In genomic region chr7:22885824-22886255, GRCh38 we compare ENCODE assay signal across 9 cellular contexts.
DNase-seq lines count a peak whose midpoint lies in the region; ATAC-seq, FAIRE-seq and TF ChIP-seq lines count a peak whose summit lies in the region.
"Had no signal": no experiment of that assay in that cellular context is flagged by ENCODE, and none has a peak within 500 bp of the region (broad histone marks: within the 10 kb centered on the region; RNA-seq: fewer than 3 reads in every experiment).

No MANE protein-coding gene starts in this region.

- H4K20me1 ChIP-seq in K562 (replicated peaks; ENCODE audit: control insufficient read depth, insufficient read depth, low read length): no peaks in the 10 kb centered on the region

- peaks cover 0 to 2% (median 0%) of the 10 kb centered on the region in 7 donors for H3K9me3 Mint-ChIP-seq in CD4-positive, CD25-positive, alpha-beta regulatory T cell
- no peaks in the 10 kb centered on the region for H3K9me3 Mint-ChIP-seq in stimulated activated naive B cell treated with anti-CD40 and anti-IgM and Interleukin-4, amounts not matched to agents 10 μg/mL and 1 μg/mL and 100 μg/mL, for 72 hours
- H3K9me3 Mint-ChIP-seq: dendritic cell treated with granulocyte-macrophage colony-stimulating factor and Interleukin-4, amounts not matched to agents 40 ng/mL and 50 ng/mL, for 4 days had no signal

- H3K4me3 ChIP-seq in CD4-positive, CD25-positive, alpha-beta regulatory T cell (ENCODE audit: low read depth, low read length): peak overlapping the region; percentile 43
- H3K4me3 ChIP-seq in SJCRH30 (no peak overlapping the region), K562 (no peak overlapping the region)

- H3K27ac Mint-ChIP-seq in CD4-positive, CD25-positive, alpha-beta regulatory T cell: peak overlapping the region; percentile 62 to 89 (median 86)
- peak overlapping the region; percentile 43 for H3K27ac Mint-ChIP-seq in stimulated activated naive B cell treated with anti-CD40 and anti-IgM and Interleukin-4, amounts not matched to agents 10 μg/mL and 1 μg/mL and 100 μg/mL, for 72 hours
- H3K27ac Mint-ChIP-seq: dendritic cell treated with granulocyte-macrophage colony-stimulating factor and Interleukin-4, amounts not matched to agents 40 ng/mL and 50 ng/mL, for 4 days had no signal

- TF ChIP-seq CTCF in K562 (IDR thresholded peaks at IDR 0.05 in 2 of 3, conservative IDR thresholded peaks at IDR 0.05 in 1 of 3; ENCODE audit: insufficient read depth in 2 of 3, low read depth in 1 of 3, low read length in 3 of 3): no peak

- H3K36me3 ChIP-seq in CD4-positive, CD25-positive, alpha-beta regulatory T cell (ENCODE audit: control insufficient read depth, insufficient read depth, low read length): no peaks in the 10 kb centered on the region
- H3K36me3 ChIP-seq in SJCRH30 (no peaks in the 10 kb centered on the region), K562 (ENCODE audit: control insufficient read depth, insufficient read depth, low read length) (no peaks in the 10 kb centered on the region)

- peak; percentile 88 to 92 for ATAC-seq in CD4-positive, CD25-positive, alpha-beta regulatory T cell (ENCODE audit: low read depth in 2 of 2)
- peak; percentile 94 for ATAC-seq in HG03280 (IDR thresholded peaks at IDR 0.05; ENCODE audit: unreplicated experiment)
- ATAC-seq in K562: peak; percentile 57; the same call in 2 of the 3 replicates
- ATAC-seq in stimulated activated naive B cell treated with anti-CD40 and anti-IgM and Interleukin-4, amounts not matched to agents 10 μg/mL and 1 μg/mL and 100 μg/mL, for 72 hours (replicated peaks): peak; percentile 91

- intact Hi-C loops in K562 (cut with micrococcal nuclease): no loop called here

- H3K9me1 ChIP-seq in K562 (ENCODE audit: control insufficient read depth, insufficient read depth, low read length): no peaks in the 10 kb centered on the region

- no peaks in the 10 kb centered on the region for H3K27me3 Mint-ChIP-seq in CD4-positive, CD25-positive, alpha-beta regulatory T cell
- no peaks in the 10 kb centered on the region for H3K27me3 Mint-ChIP-seq in stimulated activated naive B cell treated with anti-CD40 and anti-IgM and Interleukin-4, amounts not matched to agents 10 μg/mL and 1 μg/mL and 100 μg/mL, for 72 hours
- H3K27me3 Mint-ChIP-seq: dendritic cell treated with granulocyte-macrophage colony-stimulating factor and Interleukin-4, amounts not matched to agents 40 ng/mL and 50 ng/mL, for 4 days had no signal

- no peak for TF ChIP-seq EP300 in K562 (IDR thresholded peaks at IDR 0.05; ENCODE audit: low read length)

- BruUV-seq in K562 (replicated peaks; lab: Mats Ljungman, UMichigan): no TSS peak

- no peaks in the 10 kb centered on the region for H3K27me3 ChIP-seq in CD4-positive, CD25-positive, alpha-beta regulatory T cell (ENCODE audit: control insufficient read depth, insufficient read depth, low read length)
- H3K27me3 ChIP-seq in SJCRH30 (no peaks in the 10 kb centered on the region), K562 (ENCODE audit: control insufficient read depth in 2 of 2, insufficient read depth in 2 of 2, low read length in 2 of 2) (peaks cover 3% of the 10 kb centered on the region in 2 experiments; a peak in 3 of 5 replicates)

- DNase-seq in CD4-positive, CD25-positive, alpha-beta regulatory T cell: peak in 2 of 3 donors; percentile 53 to 90
- peak; percentile 66 for DNase-seq in GM19240 (ENCODE audit: insufficient read length, low spot score)
- peak; percentile 59 to 76 for DNase-seq in SJCRH30
- DNase-seq in K562 (ENCODE audit: extremely low read depth in 1 of 4, low spot score in 3 of 4): peak in 1 of 4 experiments; percentile 18
- DNase-seq in stimulated activated naive B cell treated with anti-CD40 and anti-IgM and Interleukin-4, amounts not matched to agents 10 μg/mL and 1 μg/mL and 100 μg/mL, for 72 hours: peak; percentile 43
- no peak for DNase-seq in ureter (ENCODE audit: low spot score)
- DNase-seq in amygdala (lab: John Stamatoyannopoulos, UW): no peak

- peak; percentile 40 for FAIRE-seq in K562 (lab: Jason Lieb, UNC)

- no peak for TF ChIP-seq POLR2A in K562 (conservative IDR thresholded peaks at IDR 0.05)

- POLR2A ChIA-PET in K562 (lab: Yijun Ruan, JAX): interaction anchor here (0.5 to 1.5 kb wide), 2 partner anchors 9 to 464 kb away, joined by 3 read pairs; no protein-coding TSS in a partner anchor

- no peak overlapping the region for H3K4me2 ChIP-seq in K562 (ENCODE audit: insufficient read depth, low read length)

- no peak overlapping the region for H2AFZ ChIP-seq in K562 (ENCODE audit: low read depth, low read length)

- CTCF ChIA-PET in K562 (lab: Yijun Ruan, JAX; ENCODE audit: low intra/inter-chr PET ratio): no interaction called here

- 0% methylated on average over 1 of the region's 1 CpG for WGBS in K562 (ENCODE audit: insufficient coverage, low coverage, missing lambda C conversion rate)

- H3K9ac ChIP-seq in K562 (ENCODE audit: insufficient read depth in 1 of 2, low read depth in 2 of 2, low read length in 2 of 2): no peak overlapping the region

- TF ChIP-seq RAD21 in K562 (CRISPR knock-in tag; conservative IDR thresholded peaks at IDR 0.05 in 1 of 2, IDR thresholded peaks at IDR 0.05 in 1 of 2): no peak

- H3K36me3 Mint-ChIP-seq in CD4-positive, CD25-positive, alpha-beta regulatory T cell: no peaks in the 10 kb centered on the region
- H3K36me3 Mint-ChIP-seq in stimulated activated naive B cell treated with anti-CD40 and anti-IgM and Interleukin-4, amounts not matched to agents 10 μg/mL and 1 μg/mL and 100 μg/mL, for 72 hours: peaks cover 0 to 4% of the 10 kb centered on the region in 2 donors

- peaks cover 16% of the 10 kb centered on the region for H3K4me1 ChIP-seq in CD4-positive, CD25-positive, alpha-beta regulatory T cell (ENCODE audit: control insufficient read depth, insufficient read depth, low read length, poor library complexity, severe bottlenecking)
- H3K4me1 ChIP-seq in SJCRH30 (peaks cover 13% of the 10 kb centered on the region), K562 (replicated peaks in 1 of 2; ENCODE audit: control insufficient read depth in 2 of 2, insufficient read depth in 2 of 2, low read length in 2 of 2) (no peaks in the 10 kb centered on the region; a peak in 2 of 5 replicates)

- H3K4me1 Mint-ChIP-seq in CD4-positive, CD25-positive, alpha-beta regulatory T cell: peaks cover 7 to 22% (median 19%) of the 10 kb centered on the region in 4 donors
- peaks cover 12 to 15% of the 10 kb centered on the region in 2 donors for H3K4me1 Mint-ChIP-seq in stimulated activated naive B cell treated with anti-CD40 and anti-IgM and Interleukin-4, amounts not matched to agents 10 μg/mL and 1 μg/mL and 100 μg/mL, for 72 hours

- no peaks in the 10 kb centered on the region for H3K79me2 ChIP-seq in K562 (ENCODE audit: control insufficient read depth, insufficient read depth, low read length)

- no peaks in the 10 kb centered on the region for H3K9me3 ChIP-seq in CD4-positive, CD25-positive, alpha-beta regulatory T cell (ENCODE audit: control insufficient read depth in 2 of 2, low read length in 2 of 2)
- H3K9me3 ChIP-seq in SJCRH30 (replicated peaks): no peaks in the 10 kb centered on the region
- H3K9me3 ChIP-seq in K562 (replicated peaks; ENCODE audit: control insufficient read depth, insufficient read depth, low read depth, low read length): no peaks in the 10 kb centered on the region

- peak overlapping the region; percentile 47 for H3K27ac ChIP-seq in CD4-positive, CD25-positive, alpha-beta regulatory T cell (ENCODE audit: insufficient read depth, low read length, poor library complexity, severe bottlenecking)
- H3K27ac ChIP-seq in SJCRH30: peak overlapping the region; percentile 1; the same call in 1 of the 2 replicates
- H3K27ac ChIP-seq in K562 (ENCODE audit: extremely low read depth, low read depth, low read length): no peak overlapping the region

- in situ Hi-C loops in K562 (cut with MboI): no loop called here

- H3K4me3 Mint-ChIP-seq in CD4-positive, CD25-positive, alpha-beta regulatory T cell: peak overlapping the region; percentile 3 to 79 (median 24)
- peak overlapping the region; percentile 26 to 42 for H3K4me3 Mint-ChIP-seq in stimulated activated naive B cell treated with anti-CD40 and anti-IgM and Interleukin-4, amounts not matched to agents 10 μg/mL and 1 μg/mL and 100 μg/mL, for 72 hours
- H3K4me3 Mint-ChIP-seq: dendritic cell treated with granulocyte-macrophage colony-stimulating factor and Interleukin-4, amounts not matched to agents 40 ng/mL and 50 ng/mL, for 4 days had no signal

TF ChIP-seq in K562, 482 proteins besides CTCF, POLR2A, EP300 and RAD21 (continues in another document):
- TF ChIP-seq JUND (IDR thresholded peaks at IDR 0.05; ENCODE audit: borderline replicate concordance, low read depth, low read length) (0 out of 2 replicates have a peak, but pooled peaks have one; percentile 18), JUND (tag; IDR thresholded peaks at IDR 0.05; ENCODE audit: borderline replicate concordance, low read depth, low read length) (no peak), ETV1 (tag; conservative IDR thresholded peaks at IDR 0.05; ENCODE audit: low read depth) (peak; percentile 44; the same call in 1 of the 2 replicates), CBFA2T3 (IDR thresholded peaks at IDR 0.05) (peak; percentile 54), GABPA (tag; conservative IDR thresholded peaks at IDR 0.05; ENCODE audit: low read depth) (peak; percentile 11; the same call in 1 of the 2 replicates), CEBPG (CRISPR knock-in tag; IDR thresholded peaks at IDR 0.05) (peak; percentile 45; the same call in 1 of the 2 replicates), CEBPG (tag; conservative IDR thresholded peaks at IDR 0.05 in 1 of 2, IDR thresholded peaks at IDR 0.05 in 1 of 2) (peak in 1 of 2 experiments; percentile 48; a peak in 2 of 4 replicates), ID3 (CRISPR knock-in tag; IDR thresholded peaks at IDR 0.05) (no peak), ID3 (tag; IDR thresholded peaks at IDR 0.05) (no peak), CREBBP (IDR thresholded peaks at IDR 0.05; ENCODE audit: low read depth, low read length) (no peak), KHSRP (IDR thresholded peaks at IDR 0.05) (no peak), TEAD4 (IDR thresholded peaks at IDR 0.05; ENCODE audit: low read length) (0 out of 2 replicates have a peak, but pooled peaks have one; percentile 28), TEAD4 (CRISPR knock-in tag; IDR thresholded peaks at IDR 0.05; ENCODE audit: borderline replicate concordance) (no peak), CBFA2T2 (conservative IDR thresholded peaks at IDR 0.05) (peak; percentile 35; the same call in 1 of the 2 replicates), TRIM24 (IDR thresholded peaks at IDR 0.05) (peak; percentile 38 to 58; a peak in 1 of 4 replicates), LCOR (CRISPR knock-in tag; IDR thresholded peaks at IDR 0.05) (no peak)

Comparison
In these comparisons a context has a peak if more than half of its experiments do, and no peak if none do; other contexts are left out.
1. DNase-seq: peak in CD4-positive, CD25-positive, alpha-beta regulatory T cell (2 of 3), GM19240 (single experiment), SJCRH30 (2 of 2) and stimulated activated naive B cell treated with anti-CD40 and anti-IgM and Interleukin-4, amounts not matched to agents 10 μg/mL and 1 μg/mL and 100 μg/mL, for 72 hours (single experiment); none in ureter (single experiment) and amygdala (0 of 56).
2. Peak in every context shown above with its lines, with median percentiles within 50 percentile points of each other: ATAC-seq.